In the genomic region with DNA sequence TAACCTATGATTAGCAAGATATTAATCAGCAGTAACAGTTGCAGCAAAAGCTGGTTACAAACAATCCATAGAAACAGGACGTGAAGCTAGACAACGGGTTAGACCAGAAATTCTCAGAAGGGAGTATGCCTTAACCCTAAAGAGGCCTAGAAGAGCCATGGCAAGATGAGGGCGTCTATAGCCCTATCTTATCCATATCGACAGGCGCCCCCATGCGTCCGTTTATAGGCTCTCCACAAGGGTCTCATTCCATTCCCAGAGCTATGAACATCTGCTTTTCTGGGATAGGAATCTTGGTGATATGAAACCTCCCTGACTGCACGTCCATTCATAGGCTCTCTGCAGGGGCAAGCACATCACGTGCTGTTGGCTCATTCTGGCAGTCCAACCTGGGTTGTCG, we compare ENCODE assay signal across 7 cellular contexts.
DNase-seq lines count a peak whose midpoint lies in the region; FAIRE-seq and TF ChIP-seq lines count a peak whose summit lies in the region.
"Not testable (repeated sequence)": the region's sequence is repeated elsewhere in the genome, so short reads cannot be mapped to it uniquely, and the experiment has no call there.

No MANE protein-coding gene starts in this region.

- H3K23ac ChIP-seq in H1 (ENCODE audit: insufficient read length), result not testable (repeated sequence)

- not testable (repeated sequence) for H3K27me3 ChIP-seq in H1 (replicated peaks in 1 of 4; ENCODE audit: control insufficient read depth in 3 of 4, extremely low read depth in 1 of 4, insufficient read depth in 3 of 4, low read length in 3 of 4)

- not testable (repeated sequence) for H3K4me2 ChIP-seq in H1 (ENCODE audit: insufficient read depth in 1 of 2, low read depth in 2 of 2, low read length in 2 of 2)

- H2BK120ac ChIP-seq in H1 (replicated peaks; ENCODE audit: low read depth, low read length), result not testable (repeated sequence)

- H3K4me3 ChIP-seq in LNCaP clone FGC (ENCODE audit: low read depth, low read length); H1 (ENCODE audit: extremely low read depth in 1 of 4, insufficient read depth in 2 of 4, low read depth in 3 of 4, low read length in 4 of 4): not testable (repeated sequence)

- H2BK20ac ChIP-seq in H1 (ENCODE audit: low read length), result not testable (repeated sequence)

- H3K4me1 ChIP-seq in H1 (replicated peaks in 1 of 4; ENCODE audit: control insufficient read depth in 3 of 4, insufficient read depth in 4 of 4, low read length in 3 of 4), result not testable (repeated sequence)

- WGBS in H1 (ENCODE audit: extremely low coverage in 1 of 2, insufficient coverage in 1 of 2, insufficient read length in 1 of 2, insufficient replicate concordance in 2 of 2, low coverage in 1 of 2, low lambda C conversion rate in 2 of 2, missing lambda C conversion rate in 1 of 2), 2 experiments, result 32% methylated on average over 10 of the region's 10 CpGs; no CpG with 5 or more reads in 1 of the 2 experiments

- not testable (repeated sequence) for H3K23me2 ChIP-seq in H1 (ENCODE audit: low read depth, low read length)

- FAIRE-seq in H1 (lab: Jason Lieb, UNC), result not testable (repeated sequence)

- not testable (repeated sequence) for H4K8ac ChIP-seq in H1 (ENCODE audit: extremely low read depth, insufficient read depth, low read length)

- in situ Hi-C loops in GM13977 (cut with MboI; ENCODE audit: low pct_unique_long_range_greater_than_20kb, low sequenced_read_pairs, unreplicated experiment), result not testable (repeated sequence)

- not testable (repeated sequence) for H3K79me2 ChIP-seq in H1 (ENCODE audit: control insufficient read depth in 1 of 2, insufficient read depth in 2 of 2, low read length in 2 of 2)

- not testable (repeated sequence) for H3K79me1 ChIP-seq in H1 (ENCODE audit: low read depth, low read length)

- not testable (repeated sequence) for H4K20me1 ChIP-seq in H1 (replicated peaks in 1 of 2; ENCODE audit: control insufficient read depth in 1 of 2, insufficient read depth in 2 of 2, low read length in 2 of 2)

- not testable (repeated sequence) for TF ChIP-seq CTCF in Calu3 (IDR thresholded peaks at IDR 0.05; ENCODE audit: unreplicated experiment)
- TF ChIP-seq CTCF in GM13977 (IDR thresholded peaks at IDR 0.05; ENCODE audit: extremely low read depth, insufficient read depth, missing control alignments) (peak; percentile 32), LNCaP clone FGC (IDR thresholded peaks at IDR 0.05; ENCODE audit: control insufficient read depth, extremely low read depth, insufficient read depth) (peak; percentile 18; the same call in 1 of the 2 replicates), H1 (IDR thresholded peaks at IDR 0.05; ENCODE audit: control extremely low read depth in 1 of 3, insufficient read depth in 1 of 3, low read depth in 1 of 3, low read length in 3 of 3) (peak; percentile 4 to 43 (median 27); a peak in 3 of 4 replicates)

- not testable (repeated sequence) for H3K4ac ChIP-seq in H1 (replicated peaks; ENCODE audit: insufficient read length, low read depth, low read length)

- CTCF ChIA-PET in Calu3 (lab: Charles Lee), result not testable (repeated sequence)
- CTCF ChIA-PET in H1 (lab: Charles Lee; ENCODE audit: partially characterized antibody), result interaction anchor here (0.6 to 1.2 kb wide), 3 partner anchors 29 to 219 kb away, joined by 3 to 4 read pairs (median 3); no protein-coding TSS in a partner anchor

- not testable (repeated sequence) for BruUV-seq in Calu3 (replicated peaks; lab: Mats Ljungman, UMichigan)

- H3K36me3 ChIP-seq in H1 (ENCODE audit: control insufficient read depth in 2 of 4, insufficient read depth in 4 of 4, low read length in 3 of 4), result not testable (repeated sequence)

- not testable (repeated sequence) for H3K9me3 Mint-ChIP-seq in Calu3 (ENCODE audit: low read depth, unreplicated experiment)

- not testable (repeated sequence) for H3K27ac ChIP-seq in H1 (ENCODE audit: low read depth, low read length)

- not testable (repeated sequence) for H3K14ac ChIP-seq in H1 (ENCODE audit: insufficient read length)

- H3K18ac ChIP-seq in H1 (ENCODE audit: extremely low read depth, low read length), result not testable (repeated sequence)

- H3K36me3 Mint-ChIP-seq in Calu3 (ENCODE audit: insufficient read depth, unreplicated experiment), result not testable (repeated sequence)

- H2BK15ac ChIP-seq in H1 (ENCODE audit: low read length), result not testable (repeated sequence)

- not testable (repeated sequence) for H2AFZ ChIP-seq in H1 (ENCODE audit: low read length)

- not testable (repeated sequence) for H3K27ac Mint-ChIP-seq in Calu3 (ENCODE audit: unreplicated experiment)

- not testable (repeated sequence) for H3K4me3 Mint-ChIP-seq in Calu3 (ENCODE audit: low read depth, unreplicated experiment)

- TF ChIP-seq RAD21 in H1 (IDR thresholded peaks at IDR 0.05 in 1 of 2, conservative IDR thresholded peaks at IDR 0.05 in 1 of 2; ENCODE audit: low read depth in 2 of 2, low read length in 2 of 2), result peak; percentile 47 to 49

- H3K56ac ChIP-seq in H1 (replicated peaks; ENCODE audit: insufficient read length, low read depth, low read length), result not testable (repeated sequence)

- H2AK5ac ChIP-seq in H1 (ENCODE audit: low read depth, low read length), result not testable (repeated sequence)

- H3K27me3 Mint-ChIP-seq in Calu3 (ENCODE audit: unreplicated experiment), result not testable (repeated sequence)

- not testable (repeated sequence) for H3K4me1 Mint-ChIP-seq in Calu3 (ENCODE audit: low read depth, unreplicated experiment)

- not testable (repeated sequence) for TF ChIP-seq POLR2A in H1 (IDR thresholded peaks at IDR 0.05; ENCODE audit: control extremely low read depth in 1 of 2, low read depth in 2 of 2, low read length in 2 of 2)

- H2BK5ac ChIP-seq in H1 (ENCODE audit: low read depth, low read length), result not testable (repeated sequence)

- H3K9me3 ChIP-seq in H1 (ENCODE audit: insufficient read depth in 2 of 2, low read depth in 1 of 2, low read length in 1 of 2), result not testable (repeated sequence)

- not testable (repeated sequence) for H4K91ac ChIP-seq in H1 (replicated peaks; ENCODE audit: insufficient read length, low read length)

- H3K9ac ChIP-seq in H1 (replicated peaks in 1 of 4; ENCODE audit: extremely low read depth in 1 of 4, low read depth in 3 of 4, low read length in 3 of 4), result not testable (repeated sequence)

- POLR2A ChIA-PET in H1 (lab: Charles Lee; ENCODE audit: partially characterized antibody), result not testable (repeated sequence)

- TF ChIP-seq EP300 in H1 (IDR thresholded peaks at IDR 0.05; ENCODE audit: borderline replicate concordance in 1 of 2, low read depth in 2 of 2, low read length in 2 of 2), result not testable (repeated sequence)

- H4K5ac ChIP-seq in H1 (ENCODE audit: insufficient read length, low read depth, low read length), result not testable (repeated sequence)

- H2BK12ac ChIP-seq in H1 (ENCODE audit: low read depth, low read length), result not testable (repeated sequence)

- intact Hi-C loops in Calu3 (cut with micrococcal nuclease; ENCODE audit: unreplicated experiment), result loop anchor here (5.0 kb wide), 1 partner anchor 347 kb away; no protein-coding TSS in a partner anchor

- DNase-seq in Calu3, result peak; percentile 4
- DNase-seq in GM13977 (ENCODE audit: low spot score); LNCaP clone FGC (ENCODE audit: low read depth): not testable (repeated sequence)
- peak; percentile 19 for DNase-seq in RPMI7951 (ENCODE audit: low read depth)
- peak; percentile 9 for DNase-seq in UCSD-AML1 (lab: John Stamatoyannopoulos, UW; ENCODE audit: unreplicated experiment)
- peak in 1 of 2 experiments; percentile 72 for DNase-seq in H1 (ENCODE audit: low read depth in 1 of 2, low spot score in 2 of 2)
- peak; percentile 28 for DNase-seq in iPS DF 4.7 (ENCODE audit: extremely low read depth, low spot score)
